In genomic region chr4:98298022-98298421, GRCh38 we compare ENCODE assay signal across 17 cellular contexts. TPM values are rescaled to one million over a fixed set of nuclear protein-coding genes. Genes with fewer than 3 reads are reported as not detected.
DNase-seq lines count a peak whose midpoint lies in the region; ATAC-seq and TF ChIP-seq lines count a peak whose summit lies in the region.
"Had no signal": no experiment of that assay in that cellular context is flagged by ENCODE, and none has a peak within 500 bp of the region (broad histone marks: within the 10 kb centered on the region; RNA-seq: fewer than 3 reads in every experiment).

No MANE protein-coding gene starts in this region.

- peaks cover 55% of the 10 kb centered on the region for H3K36me3 Mint-ChIP-seq in activated CD8-positive, alpha-beta T cell treated with anti-CD3 and anti-CD28 coated beads for 36 hours (ENCODE audit: low read depth)
- peaks cover 55% of the 10 kb centered on the region for H3K36me3 Mint-ChIP-seq in activated CD8-positive, alpha-beta T cell treated with anti-CD3 and anti-CD28 coated beads, Interleukin-2, amount 10 ng/mL, durations not matched to agents 7 days and 5 days (ENCODE audit: low read depth)
- peaks cover 21% of the 10 kb centered on the region for H3K36me3 Mint-ChIP-seq in WTC11
- peaks cover 23 to 38% of the 10 kb centered on the region in 2 donors for H3K36me3 Mint-ChIP-seq in naive B cell

- H3K4me1 ChIP-seq in effector memory CD4-positive, alpha-beta T cell (ENCODE audit: control insufficient read depth, insufficient read depth, low read length, poor library complexity, severe bottlenecking): no peaks in the 10 kb centered on the region

- DNase-seq in activated CD8-positive, alpha-beta T cell treated with anti-CD3 and anti-CD28 coated beads for 36 hours: no peak
- DNase-seq in activated CD8-positive, alpha-beta T cell treated with anti-CD3 and anti-CD28 coated beads, Interleukin-2, amount 10 ng/mL, durations not matched to agents 7 days and 5 days: no peak
- no peak for DNase-seq in WTC11 (ENCODE audit: low spot score)
- no peak for DNase-seq in naive B cell
- no peak for DNase-seq in effector memory CD4-positive, alpha-beta T cell
- no peak for DNase-seq in stimulated activated CD8-positive, alpha-beta memory T cell treated with anti-CD3 and anti-CD28 coated beads, Interleukin-4, amount 100 ng/mL, for 48 hours
- DNase-seq in putamen (ENCODE audit: low spot score): no peak
- DNase-seq: COR-L47, GOT3, IMR-90, NCI-H1417 treated with DMSO at 0.1 percent for 48 hours, NCI-H2029, NCI-H510A treated with DMSO at 0.1 percent for 48 hours, SHP77 treated with DMSO at 0.1 percent for 48 hours had no signal

- CTCF ChIA-PET in activated CD8-positive, alpha-beta T cell treated with anti-CD3 and anti-CD28 coated beads for 36 hours (lab: Charles Lee): no interaction called here
- CTCF ChIA-PET in activated CD8-positive, alpha-beta T cell treated with anti-CD3 and anti-CD28 coated beads, Interleukin-2, amount 10 ng/mL, durations not matched to agents 7 days and 5 days (lab: Charles Lee): interaction anchor here (0.8 to 1.0 kb wide), 2 partner anchors 14 to 170 kb away, joined by 3 read pairs; no protein-coding TSS in a partner anchor
- CTCF ChIA-PET in WTC11 (lab: Charles Lee): no interaction called here

- no peaks in the 10 kb centered on the region for H3K27me3 Mint-ChIP-seq in activated CD8-positive, alpha-beta T cell treated with anti-CD3 and anti-CD28 coated beads for 36 hours
- H3K27me3 Mint-ChIP-seq in activated CD8-positive, alpha-beta T cell treated with anti-CD3 and anti-CD28 coated beads, Interleukin-2, amount 10 ng/mL, durations not matched to agents 7 days and 5 days (ENCODE audit: low read depth): no peaks in the 10 kb centered on the region
- H3K27me3 Mint-ChIP-seq in WTC11 (ENCODE audit: low read depth) (no peaks in the 10 kb centered on the region), naive B cell (no peaks in the 10 kb centered on the region)

- no peaks in the 10 kb centered on the region for H3K9me3 ChIP-seq in effector memory CD4-positive, alpha-beta T cell (ENCODE audit: control insufficient read depth, low read length)

- no peak overlapping the region for H3K27ac ChIP-seq in effector memory CD4-positive, alpha-beta T cell (ENCODE audit: insufficient read depth, low read length, poor library complexity, severe bottlenecking)
- H3K27ac ChIP-seq: C4-2B had no signal

- H3K9me3 Mint-ChIP-seq in activated CD8-positive, alpha-beta T cell treated with anti-CD3 and anti-CD28 coated beads for 36 hours: peaks cover 5% of the 10 kb centered on the region
- H3K9me3 Mint-ChIP-seq in activated CD8-positive, alpha-beta T cell treated with anti-CD3 and anti-CD28 coated beads, Interleukin-2, amount 10 ng/mL, durations not matched to agents 7 days and 5 days (ENCODE audit: insufficient read depth): peaks cover 17% of the 10 kb centered on the region
- H3K9me3 Mint-ChIP-seq in WTC11 (peaks cover 16% of the 10 kb centered on the region), naive B cell (peaks cover 0 to 16% (median 4%) of the 10 kb centered on the region in 7 donors)

- no peaks in the 10 kb centered on the region for H3K27me3 ChIP-seq in effector memory CD4-positive, alpha-beta T cell (replicated peaks; ENCODE audit: control insufficient read depth, insufficient read depth, low read length, poor library complexity, severe bottlenecking)

- H3K4me3 Mint-ChIP-seq in activated CD8-positive, alpha-beta T cell treated with anti-CD3 and anti-CD28 coated beads for 36 hours: no peak overlapping the region
- H3K4me3 Mint-ChIP-seq in activated CD8-positive, alpha-beta T cell treated with anti-CD3 and anti-CD28 coated beads, Interleukin-2, amount 10 ng/mL, durations not matched to agents 7 days and 5 days: no peak overlapping the region
- no peak overlapping the region for H3K4me3 Mint-ChIP-seq in WTC11
- H3K4me3 Mint-ChIP-seq in naive B cell: no peak overlapping the region

- POLR2A ChIA-PET in activated CD8-positive, alpha-beta T cell treated with anti-CD3 and anti-CD28 coated beads for 36 hours (lab: Charles Lee): no interaction called here
- POLR2A ChIA-PET in activated CD8-positive, alpha-beta T cell treated with anti-CD3 and anti-CD28 coated beads, Interleukin-2, amount 10 ng/mL, durations not matched to agents 7 days and 5 days (lab: Charles Lee): interaction anchor here (1.6 kb wide), 1 partner anchor 36 kb away, joined by 4 read pairs; no protein-coding TSS in a partner anchor
- POLR2A ChIA-PET in WTC11 (lab: Charles Lee): no interaction called here

- intact Hi-C loops in activated CD8-positive, alpha-beta T cell treated with anti-CD3 and anti-CD28 coated beads for 36 hours (cut with micrococcal nuclease): no loop called here

- no peak for TF ChIP-seq CTCF in activated CD8-positive, alpha-beta T cell treated with anti-CD3 and anti-CD28 coated beads for 36 hours (IDR thresholded peaks at IDR 0.05)
- no peak for TF ChIP-seq CTCF in WTC11 (IDR thresholded peaks at IDR 0.05)

- H3K4me1 Mint-ChIP-seq in activated CD8-positive, alpha-beta T cell treated with anti-CD3 and anti-CD28 coated beads for 36 hours (ENCODE audit: low read depth): peaks cover 18% of the 10 kb centered on the region
- peaks cover 13% of the 10 kb centered on the region for H3K4me1 Mint-ChIP-seq in activated CD8-positive, alpha-beta T cell treated with anti-CD3 and anti-CD28 coated beads, Interleukin-2, amount 10 ng/mL, durations not matched to agents 7 days and 5 days (ENCODE audit: low read depth)
- H3K4me1 Mint-ChIP-seq in WTC11 (no peaks in the 10 kb centered on the region), naive B cell (peaks cover 28 to 51% (median 39%) of the 10 kb centered on the region in 3 donors)

- ATAC-seq in activated CD8-positive, alpha-beta T cell treated with anti-CD3 and anti-CD28 coated beads for 36 hours: no peak
- no peak for ATAC-seq in activated CD8-positive, alpha-beta T cell treated with anti-CD3 and anti-CD28 coated beads, Interleukin-2, amount 10 ng/mL, durations not matched to agents 7 days and 5 days
- peak; percentile 50 for ATAC-seq in HG02678 (IDR thresholded peaks at IDR 0.05; ENCODE audit: unreplicated experiment)
- ATAC-seq in WTC11: no peak
- ATAC-seq in naive B cell (ENCODE audit: low read depth in 2 of 2): no peak
- ATAC-seq: GM12878 had no signal

- H3K36me3 ChIP-seq in effector memory CD4-positive, alpha-beta T cell (ENCODE audit: control insufficient read depth, insufficient read depth, low read length): peaks cover 16% of the 10 kb centered on the region

- no peak overlapping the region for H3K4me3 ChIP-seq in effector memory CD4-positive, alpha-beta T cell (ENCODE audit: insufficient read depth, low read depth, low read length, poor library complexity, severe bottlenecking)
- H3K4me3 ChIP-seq: GM12878 had no signal

- peak overlapping the region; percentile 8 for H3K27ac Mint-ChIP-seq in activated CD8-positive, alpha-beta T cell treated with anti-CD3 and anti-CD28 coated beads for 36 hours
- H3K27ac Mint-ChIP-seq in activated CD8-positive, alpha-beta T cell treated with anti-CD3 and anti-CD28 coated beads, Interleukin-2, amount 10 ng/mL, durations not matched to agents 7 days and 5 days: no peak overlapping the region
- peak overlapping the region; percentile 30; the same call in 1 of the 2 replicates for H3K27ac Mint-ChIP-seq in WTC11
- H3K27ac Mint-ChIP-seq in naive B cell: peak overlapping the region in 5 of 6 donors; percentile 12 to 70 (median 28)

TF ChIP-seq in WTC11, 78 proteins besides CTCF, POLR2A, EP300 and RAD21:
- TF ChIP-seq ATF6 (CRISPR knock-in tag; IDR thresholded peaks at IDR 0.05) (no peak), ELF4 (CRISPR knock-in tag; IDR thresholded peaks at IDR 0.05; ENCODE audit: low read depth) (no peak), ZNF121 (CRISPR knock-in tag; IDR thresholded peaks at IDR 0.05) (no peak)
TF ChIP-seq in WTC11: peak in this region for 0.

RNA-seq across cellular contexts. Expression of gene RAP1GDS1, which starts 36.8 kb away (rescaled TPM):
- 10 to 100 TPM; 49.8 to 52.1 TPM for total RNA-seq in activated CD8-positive, alpha-beta T cell treated with anti-CD3 and anti-CD28 coated beads for 36 hours
- 10 to 100 TPM; 64.4 to 65.5 TPM for total RNA-seq in activated CD8-positive, alpha-beta T cell treated with anti-CD3 and anti-CD28 coated beads, Interleukin-2, amount 10 ng/mL, durations not matched to agents 7 days and 5 days
- total RNA-seq in WTC11 (2021): 24.0 to 29.9 TPM (median 25.3 TPM) in 3 replicates
- 10 to 100 TPM; 29.0 to 52.2 (median 36.4) TPM for polyA plus RNA-seq in naive B cell (ENCODE audit: low read depth in 6 of 6)
